In the genomic region with DNA sequence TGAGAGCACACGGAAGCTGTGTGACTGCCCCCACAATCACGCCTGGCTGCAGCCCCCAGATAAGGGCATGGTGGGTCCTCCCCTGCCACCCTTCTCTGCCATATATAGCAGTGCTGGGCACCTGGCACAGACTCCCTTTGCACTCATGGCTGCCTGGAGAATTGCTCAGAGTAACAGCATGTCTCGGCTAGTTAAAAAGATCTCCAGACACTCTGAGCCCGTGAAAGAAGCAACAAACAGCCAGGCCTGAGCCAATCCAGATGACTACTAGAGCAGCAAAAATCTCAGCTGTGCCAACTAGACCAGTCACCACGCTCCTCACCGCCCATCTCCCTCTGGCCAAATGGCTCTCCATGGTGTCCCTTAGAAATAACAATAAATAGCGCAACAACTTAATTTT, we compare ENCODE assay signal across 11 cellular contexts.
DNase-seq lines count a peak whose midpoint lies in the region; TF ChIP-seq lines count a peak whose summit lies in the region.
"Had no signal": no experiment of that assay in that cellular context is flagged by ENCODE, and none has a peak within 500 bp of the region (broad histone marks: within the 10 kb centered on the region; RNA-seq: fewer than 3 reads in every experiment).

No MANE protein-coding gene starts in this region.

- H3K27me3 ChIP-seq in fibroblast of lung (ENCODE audit: control insufficient read depth, insufficient read depth, low read length): no peaks in the 10 kb centered on the region
- no peaks in the 10 kb centered on the region for H3K27me3 ChIP-seq in uterus
- no peaks in the 10 kb centered on the region for H3K27me3 ChIP-seq in neural progenitor cell
- H3K27me3 ChIP-seq: Peyer's patch had no signal

- POLR2A ChIA-PET in RWPE1 (lab: Yijun Ruan, JAX; ENCODE audit: low non-redundant PET): no interaction called here

- H3K27ac Mint-ChIP-seq in neural progenitor cell: no peak overlapping the region
- H3K27ac Mint-ChIP-seq: activated T-helper 2 cell treated with anti-CD3 and anti-CD28 coated beads, Interferon-gamma antibody, Interleukin-2, Interleukin-4, amounts not matched to agents 10 μg/mL and 5 μg/mL and 100 μg/mL, durations not matched to agents 14 hours and 24 hours and 36 hours had no signal

- H4K20me1 ChIP-seq in fibroblast of lung (ENCODE audit: control insufficient read depth, extremely low read depth, insufficient read depth, low read length) (no peaks in the 10 kb centered on the region), neural progenitor cell (ENCODE audit: low read depth) (peaks cover 88% of the 10 kb centered on the region)

- no peaks in the 10 kb centered on the region for H3K9me3 ChIP-seq in fibroblast of lung (ENCODE audit: control insufficient read depth, insufficient read depth, low read depth, low read length)
- H3K9me3 ChIP-seq in uterus: no peaks in the 10 kb centered on the region
- H3K9me3 ChIP-seq in neural progenitor cell (ENCODE audit: low read depth): no peaks in the 10 kb centered on the region
- H3K9me3 ChIP-seq: Peyer's patch had no signal

- H3K4me3 ChIP-seq in fibroblast of lung (replicated peaks in 1 of 4; ENCODE audit: control extremely low read depth in 1 of 4, insufficient read depth in 1 of 4, low read depth in 3 of 4, low read length in 4 of 4): no peak overlapping the region
- no peak overlapping the region for H3K4me3 ChIP-seq in uterus
- H3K4me3 ChIP-seq in neural progenitor cell: no peak overlapping the region
- H3K4me3 ChIP-seq: Peyer's patch had no signal

- H3F3A ChIP-seq in neural progenitor cell (ENCODE audit: low read depth): peaks cover 25% of the 10 kb centered on the region

- peaks cover 4% of the 10 kb centered on the region for H3K36me3 Mint-ChIP-seq in neural progenitor cell

- TF ChIP-seq CTCF in RWPE1 (conservative IDR thresholded peaks at IDR 0.05; ENCODE audit: low read depth): no peak
- no peak for TF ChIP-seq CTCF in fibroblast of lung (conservative IDR thresholded peaks at IDR 0.05 in 1 of 2, IDR thresholded peaks at IDR 0.05 in 1 of 2; ENCODE audit: low read depth in 1 of 2, low read length in 2 of 2)
- no peak for TF ChIP-seq CTCF in uterus (IDR thresholded peaks at IDR 0.05)
- TF ChIP-seq CTCF in neural progenitor cell (IDR thresholded peaks at IDR 0.05): no peak

- H3K27ac ChIP-seq in RWPE1 (peak overlapping the region; percentile 91), fibroblast of lung (ENCODE audit: insufficient read depth, low read length) (no peak overlapping the region), uterus (peak overlapping the region; percentile 37 to 44), neural progenitor cell (no peak overlapping the region)

- intact Hi-C loops in uterus (cut with DNase I; ENCODE audit: low total_unique reads): no loop called here

- no peak overlapping the region for H3K4me2 ChIP-seq in fibroblast of lung (ENCODE audit: extremely low read depth, insufficient read depth, low read length)
- H3K4me2 ChIP-seq in neural progenitor cell: no peak overlapping the region

- H3K9me3 Mint-ChIP-seq in neural progenitor cell: peaks cover 2% of the 10 kb centered on the region
- H3K9me3 Mint-ChIP-seq: activated T-helper 2 cell treated with anti-CD3 and anti-CD28 coated beads, Interferon-gamma antibody, Interleukin-2, Interleukin-4, amounts not matched to agents 10 μg/mL and 5 μg/mL and 100 μg/mL, durations not matched to agents 14 hours and 24 hours and 36 hours had no signal

- H3K27me3 Mint-ChIP-seq in neural progenitor cell (ENCODE audit: insufficient read depth, low read depth): no peaks in the 10 kb centered on the region

- DNase-seq in RWPE1 (ENCODE audit: low spot score) (peak; percentile 88), fibroblast of lung (ENCODE audit: low read depth in 2 of 2) (peak; percentile 37 to 61), mucosa of gallbladder (ENCODE audit: low spot score) (peak; percentile 65), uterus (peak; percentile 35 to 53), NCI-H524 treated with DMSO at 0.1 percent for 48 hours (lab: John Stamatoyannopoulos, UW) (no peak), hepatic stellate cell (ENCODE audit: low spot score) (no peak), neural progenitor cell (ENCODE audit: low spot score) (no peak)
- DNase-seq: DMS53, NCI-H187, Peyer's patch had no signal

- H3K79me2 ChIP-seq in fibroblast of lung (ENCODE audit: control insufficient read depth, insufficient read depth, low read length) (peaks cover 10% of the 10 kb centered on the region), neural progenitor cell (ENCODE audit: low read depth) (peaks cover 98% of the 10 kb centered on the region)

- H3K9ac ChIP-seq in fibroblast of lung (ENCODE audit: insufficient read depth, low read length) (no peak overlapping the region), neural progenitor cell (no peak overlapping the region)

- peaks cover 3% of the 10 kb centered on the region for H3K4me1 ChIP-seq in fibroblast of lung (ENCODE audit: control insufficient read depth, extremely low read depth, insufficient read depth, low read length)
- H3K4me1 ChIP-seq in uterus: no peaks in the 10 kb centered on the region
- peaks cover 21% of the 10 kb centered on the region for H3K4me1 ChIP-seq in neural progenitor cell

- no peaks in the 10 kb centered on the region for H3K36me3 ChIP-seq in fibroblast of lung (ENCODE audit: control insufficient read depth, insufficient read depth, low read length)
- no peaks in the 10 kb centered on the region for H3K36me3 ChIP-seq in uterus
- no peaks in the 10 kb centered on the region for H3K36me3 ChIP-seq in neural progenitor cell
- H3K36me3 ChIP-seq: Peyer's patch had no signal

- CTCF ChIA-PET in RWPE1 (lab: Yijun Ruan, JAX): no interaction called here

- H3K4me3 Mint-ChIP-seq in neural progenitor cell: no peak overlapping the region

- H3K4me1 Mint-ChIP-seq in neural progenitor cell: peaks cover 58% of the 10 kb centered on the region

- TF ChIP-seq POLR2A in uterus (IDR thresholded peaks at IDR 0.05): no peak

- H2AFZ ChIP-seq in fibroblast of lung (ENCODE audit: low read length) (no peak overlapping the region), neural progenitor cell (replicated peaks) (no peak overlapping the region)

Comparison
In these comparisons a context has a peak if more than half of its experiments do, and no peak if none do; other contexts are left out.
1. DNase-seq: peak in RWPE1 (single experiment), fibroblast of lung (2 of 2), mucosa of gallbladder (single experiment) and uterus (2 of 2); none in NCI-H524 treated with DMSO at 0.1 percent for 48 hours (single experiment), hepatic stellate cell (single experiment) and neural progenitor cell (single experiment).
2. H3K27ac ChIP-seq: peak in RWPE1 (single experiment) and uterus (2 of 2); none in fibroblast of lung (single experiment) and neural progenitor cell (single experiment).